8 cellular contexts compared by ENCODE assay signal in the genomic region with DNA sequence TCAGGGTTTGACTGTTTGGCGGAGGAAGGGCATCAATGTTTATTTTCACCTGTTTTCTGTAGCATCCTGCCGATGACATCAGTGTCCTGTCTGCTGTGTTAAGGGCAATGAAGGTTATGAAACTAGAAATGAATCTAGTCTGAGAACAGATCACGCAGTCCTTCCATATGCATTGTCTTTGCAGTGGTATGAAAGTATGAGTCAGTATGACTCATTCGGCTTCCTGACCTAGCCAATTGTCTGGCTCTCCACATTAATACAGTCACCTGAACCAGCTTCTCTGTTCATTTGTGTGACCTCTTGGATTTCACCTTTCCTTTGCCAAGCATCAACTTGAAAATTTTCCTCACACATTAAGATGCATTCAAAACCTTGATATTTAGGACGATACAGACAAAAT.
DNase-seq lines count a peak whose midpoint lies in the region; ATAC-seq and TF ChIP-seq lines count a peak whose summit lies in the region.

No MANE protein-coding gene starts in this region.

- ATAC-seq in GM18858 (IDR thresholded peaks at IDR 0.05; ENCODE audit: unreplicated experiment) (peak; percentile 98), HG03066 (IDR thresholded peaks at IDR 0.05; ENCODE audit: low read depth, unreplicated experiment) (peak; percentile 93), Right ventricle myocardium inferior (no peak)

- POLR2A ChIA-PET in RWPE1 (lab: Yijun Ruan, JAX; ENCODE audit: low non-redundant PET): no interaction called here

- H3K27ac ChIP-seq in RWPE1: no peak overlapping the region

- no peak for TF ChIP-seq CTCF in RWPE1 (conservative IDR thresholded peaks at IDR 0.05; ENCODE audit: low read depth)

- DNase-seq in ACHN: peak; percentile 88
- peak; percentile 94 for DNase-seq in RWPE1 (ENCODE audit: low spot score)
- peak; percentile 98 for DNase-seq in kidney tubule cell (ENCODE audit: low spot score)
- DNase-seq in Right ventricle myocardium inferior (ENCODE audit: missing footprints): no peak
- no peak for DNase-seq in retina
- no peak for DNase-seq in DMS79 treated with DMSO at 0.1 percent for 48 hours (lab: John Stamatoyannopoulos, UW)

- intact Hi-C loops in Right ventricle myocardium inferior (cut with DNase I): no loop called here

- CTCF ChIA-PET in RWPE1 (lab: Yijun Ruan, JAX): interaction anchor here (0.6 kb wide), 1 partner anchor 219 kb away, joined by 3 read pairs; no protein-coding TSS in a partner anchor

- in situ Hi-C loops in ACHN (cut with HindIII; ENCODE audit: low pct_ligation_motif_present, low pct_unique_long_range_greater_than_20kb, low sequenced_read_pairs): no loop called here

Comparison
In these comparisons a context has a peak if more than half of its experiments do, and no peak if none do; other contexts are left out.
1. DNase-seq: peak in ACHN (single experiment), RWPE1 (single experiment) and kidney tubule cell (single experiment); none in Right ventricle myocardium inferior (single experiment), retina (single experiment) and DMS79 treated with DMSO at 0.1 percent for 48 hours (single experiment).